In the genomic region with DNA sequence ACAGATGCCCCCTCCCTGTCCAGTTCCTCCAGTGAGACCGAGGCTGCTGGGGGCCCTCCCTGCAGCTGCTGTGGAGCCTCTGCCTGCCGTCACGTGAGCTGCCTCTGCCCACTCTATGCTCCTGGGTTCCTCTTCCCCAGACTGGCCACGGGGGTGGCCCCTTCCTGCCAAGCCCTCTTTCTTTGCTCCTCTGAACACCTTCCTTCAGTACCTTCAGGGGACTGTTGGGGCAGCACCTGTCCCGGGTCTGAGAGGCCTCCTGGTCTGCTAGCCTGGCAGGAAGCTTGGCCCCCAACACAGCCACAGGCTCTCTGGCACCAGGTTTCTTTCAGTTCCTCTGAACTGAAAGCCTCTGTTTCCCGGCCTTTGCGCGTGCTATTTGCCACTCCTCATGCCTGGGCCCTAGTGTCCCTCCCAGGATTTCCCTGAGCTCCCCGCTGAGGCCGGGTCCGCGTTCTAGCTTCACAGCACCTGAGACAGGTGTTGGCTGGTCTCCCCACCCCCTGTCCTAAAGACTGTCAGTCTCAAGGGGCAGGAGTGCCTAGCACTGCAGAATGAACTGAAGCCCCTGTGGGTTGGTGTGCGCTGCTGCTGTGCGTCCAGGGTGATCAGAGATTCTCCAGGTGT, we compare ENCODE assay signal across 9 cellular contexts. TPM values are rescaled to one million over a fixed set of nuclear protein-coding genes. Genes with fewer than 3 reads are reported as not detected.
A peak's percentile ranks its signal among the peaks of the same experiment; 100 is the strongest.
DNase-seq lines count a peak whose midpoint lies in the region; ATAC-seq and TF ChIP-seq lines count a peak whose summit lies in the region.
"Had no signal": no experiment of that assay in that cellular context is flagged by ENCODE, and none has a peak within 500 bp of the region (broad histone marks: within the 10 kb centered on the region; RNA-seq: fewer than 3 reads in every experiment).

No MANE protein-coding gene starts in this region.

- no peaks in the 10 kb centered on the region for H3K36me3 Mint-ChIP-seq in CD4-positive, CD25-positive, alpha-beta regulatory T cell
- H3K36me3 Mint-ChIP-seq in type B pancreatic cell: no peaks in the 10 kb centered on the region

- H3K27me3 ChIP-seq in CD4-positive, CD25-positive, alpha-beta regulatory T cell (ENCODE audit: control insufficient read depth, insufficient read depth, low read length): no peaks in the 10 kb centered on the region

- no peak for DNase-seq in CD4-positive, CD25-positive, alpha-beta regulatory T cell
- DNase-seq in NOMO-1 treated with dmso at 0.1 percent for 144 hours (lab: John Stamatoyannopoulos, UW; ENCODE audit: unreplicated experiment): peak; percentile 83
- DNase-seq in left lobe of liver (ENCODE audit: low spot score): no peak
- DNase-seq in NCI-H82 treated with DMSO at 0.1 percent for 48 hours (lab: John Stamatoyannopoulos, UW; ENCODE audit: unreplicated experiment): no peak
- DNase-seq in type B pancreatic cell (ENCODE audit: extremely low spot score, unreplicated experiment): no peak
- no peak for DNase-seq in NCI-H748 treated with DMSO at 0.1 percent for 48 hours (lab: John Stamatoyannopoulos, UW)
- DNase-seq in NCI-H2196 treated with DMSO at 0.1 percent for 48 hours (lab: John Stamatoyannopoulos, UW; ENCODE audit: unreplicated experiment): no peak

- no peaks in the 10 kb centered on the region for H3K27me3 Mint-ChIP-seq in CD4-positive, CD25-positive, alpha-beta regulatory T cell
- H3K27me3 Mint-ChIP-seq in type B pancreatic cell: no peaks in the 10 kb centered on the region

- H3K4me1 Mint-ChIP-seq in CD4-positive, CD25-positive, alpha-beta regulatory T cell: peaks cover 0 to 3% (median 0%) of the 10 kb centered on the region in 4 donors
- peaks cover 14% of the 10 kb centered on the region for H3K4me1 Mint-ChIP-seq in type B pancreatic cell (ENCODE audit: unreplicated experiment)

- H3K9me3 ChIP-seq in CD4-positive, CD25-positive, alpha-beta regulatory T cell (ENCODE audit: control insufficient read depth in 2 of 2, low read length in 2 of 2): no peaks in the 10 kb centered on the region

- no peak for TF ChIP-seq CTCF in type B pancreatic cell (conservative IDR thresholded peaks at IDR 0.05)

- no peak overlapping the region for H3K4me3 ChIP-seq in CD4-positive, CD25-positive, alpha-beta regulatory T cell (ENCODE audit: low read depth, low read length)

- ATAC-seq in CD4-positive, CD25-positive, alpha-beta regulatory T cell (ENCODE audit: low read depth in 2 of 2): peak; percentile 33 to 47
- peak; percentile 39 for ATAC-seq in GM21515 (IDR thresholded peaks at IDR 0.05; ENCODE audit: unreplicated experiment)
- ATAC-seq in left lobe of liver: peak; percentile 17

- no peaks in the 10 kb centered on the region for H3K9me3 Mint-ChIP-seq in CD4-positive, CD25-positive, alpha-beta regulatory T cell
- H3K9me3 Mint-ChIP-seq in type B pancreatic cell: no peaks in the 10 kb centered on the region

- H3K4me1 ChIP-seq in CD4-positive, CD25-positive, alpha-beta regulatory T cell (ENCODE audit: control insufficient read depth, insufficient read depth, low read length, poor library complexity, severe bottlenecking): no peaks in the 10 kb centered on the region

- peak overlapping the region in 1 of 4 donors; percentile 32 for H3K4me3 Mint-ChIP-seq in CD4-positive, CD25-positive, alpha-beta regulatory T cell
- H3K4me3 Mint-ChIP-seq in type B pancreatic cell: no peak overlapping the region

- no peak overlapping the region for H3K27ac ChIP-seq in CD4-positive, CD25-positive, alpha-beta regulatory T cell (ENCODE audit: insufficient read depth, low read length, poor library complexity, severe bottlenecking)
- H3K27ac ChIP-seq: C4-2B had no signal

- no peak overlapping the region for H3K27ac Mint-ChIP-seq in CD4-positive, CD25-positive, alpha-beta regulatory T cell
- no peak overlapping the region for H3K27ac Mint-ChIP-seq in type B pancreatic cell

- H3K36me3 ChIP-seq in CD4-positive, CD25-positive, alpha-beta regulatory T cell (ENCODE audit: control insufficient read depth, insufficient read depth, low read length): no peaks in the 10 kb centered on the region

RNA-seq across cellular contexts. Expression of a gene that starts 6.6 kb away (rescaled TPM):
- total RNA-seq in CD4-positive, CD25-positive, alpha-beta regulatory T cell: 188 TPM
- 10 to 100 TPM; 62.1 to 83.4 (median 68.6) TPM for polyA plus RNA-seq in CD4-positive, CD25-positive, alpha-beta regulatory T cell
- total RNA-seq in left lobe of liver (87.0 TPM), type B pancreatic cell (ENCODE audit: low replicate concordance) (155 and 223 TPM in 2 replicates)

RNA-seq across cellular contexts. Expression of a gene that starts 13.0 kb away (rescaled TPM):
- total RNA-seq in CD4-positive, CD25-positive, alpha-beta regulatory T cell: 239 TPM
- polyA plus RNA-seq in CD4-positive, CD25-positive, alpha-beta regulatory T cell: 10 to 100 TPM; 18.3 to 19.5 (median 18.7) TPM
- total RNA-seq in left lobe of liver (22.2 TPM), type B pancreatic cell (ENCODE audit: low replicate concordance) (46.1 and 61.8 TPM in 2 replicates)

RNA-seq across cellular contexts. Expression of a gene that starts 24.0 kb away (rescaled TPM):
- total RNA-seq in CD4-positive, CD25-positive, alpha-beta regulatory T cell: 0.27 TPM
- 1 to 10 TPM; 3.0 to 3.8 (median 3.7) TPM for polyA plus RNA-seq in CD4-positive, CD25-positive, alpha-beta regulatory T cell
- total RNA-seq in left lobe of liver: 0.20 TPM
- total RNA-seq in type B pancreatic cell (ENCODE audit: low replicate concordance): 0.22 and 0.74 TPM in 2 replicates

RNA-seq across cellular contexts. Expression of a gene that starts 30.7 kb away (rescaled TPM):
- total RNA-seq in CD4-positive, CD25-positive, alpha-beta regulatory T cell: 57.4 TPM
- polyA plus RNA-seq in CD4-positive, CD25-positive, alpha-beta regulatory T cell: 10 to 100 TPM; 28.0 to 33.7 (median 30.2) TPM
- total RNA-seq in left lobe of liver: 27.4 TPM
- total RNA-seq in type B pancreatic cell (ENCODE audit: low replicate concordance): 40.8 and 57.1 TPM in 2 replicates

RNA-seq across cellular contexts. Expression of a gene that starts 32.2 kb away (rescaled TPM):
- total RNA-seq in CD4-positive, CD25-positive, alpha-beta regulatory T cell: 5.8 TPM
- polyA plus RNA-seq in CD4-positive, CD25-positive, alpha-beta regulatory T cell: 1 to 10 TPM in 3 of 4 donors, under 1 TPM in 1; 0.84 to 1.6 (median 1.2) TPM
- total RNA-seq in left lobe of liver: 32.5 TPM
- 15.6 and 22.1 TPM in 2 replicates for total RNA-seq in type B pancreatic cell (ENCODE audit: low replicate concordance)
